In genomic region chr2:190838492-190838910, GRCh38 we compare ENCODE assay signal across 11 cellular contexts. TPM values are rescaled to one million over a fixed set of nuclear protein-coding genes. Genes with fewer than 3 reads are reported as not detected.
A peak's percentile ranks its signal among the peaks of the same experiment; 100 is the strongest.
DNase-seq lines count a peak whose midpoint lies in the region; ATAC-seq, FAIRE-seq and TF ChIP-seq lines count a peak whose summit lies in the region.
"Had no signal": no experiment of that assay in that cellular context is flagged by ENCODE, and none has a peak within 500 bp of the region (broad histone marks: within the 10 kb centered on the region; RNA-seq: fewer than 3 reads in every experiment).

No MANE protein-coding gene starts in this region.

- FAIRE-seq in urothelium cell line (lab: Jason Lieb, UNC): no peak

- H3K4me3 ChIP-seq in fibroblast of mammary gland (ENCODE audit: control insufficient read depth, low read depth, low read length): no peak overlapping the region

- no peak for TF ChIP-seq CTCF in fibroblast of mammary gland (conservative IDR thresholded peaks at IDR 0.05; ENCODE audit: control insufficient read depth, insufficient read depth, low read depth, low read length)

- peak; percentile 59 for ATAC-seq in SK-N-SH treated with all-trans-retinoic acid at 6 μM for 48 hours

- DNase-seq in stimulated activated CD4-positive, alpha-beta T cell treated with anti-CD3 and anti-CD28 coated beads, Interleukin-4, amount 100 ng/mL, for 24 hours: peak; percentile 31
- DNase-seq in stimulated activated CD4-positive, alpha-beta T cell treated with anti-CD3 and anti-CD28 coated beads, Interleukin-4, amount 100 ng/mL, for 1 hour: no peak
- DNase-seq in fibroblast of mammary gland (ENCODE audit: low read depth): peak; percentile 80
- peak; percentile 38 for DNase-seq in urothelium cell line (ENCODE audit: low spot score)
- DNase-seq in mesenteric fat pad (ENCODE audit: low spot score): no peak
- DNase-seq in NCI-H1092 (lab: John Stamatoyannopoulos, UW): no peak
- DNase-seq in foreskin melanocyte: no peak
- DNase-seq: CD4-positive, alpha-beta memory T cell; Karpas-422; retina had no signal

TF ChIP-seq in SK-N-SH treated with all-trans-retinoic acid at 6 μM for 48 hours, 23 proteins besides CTCF, POLR2A, EP300 and RAD21:
- TF ChIP-seq, protein P1, sequence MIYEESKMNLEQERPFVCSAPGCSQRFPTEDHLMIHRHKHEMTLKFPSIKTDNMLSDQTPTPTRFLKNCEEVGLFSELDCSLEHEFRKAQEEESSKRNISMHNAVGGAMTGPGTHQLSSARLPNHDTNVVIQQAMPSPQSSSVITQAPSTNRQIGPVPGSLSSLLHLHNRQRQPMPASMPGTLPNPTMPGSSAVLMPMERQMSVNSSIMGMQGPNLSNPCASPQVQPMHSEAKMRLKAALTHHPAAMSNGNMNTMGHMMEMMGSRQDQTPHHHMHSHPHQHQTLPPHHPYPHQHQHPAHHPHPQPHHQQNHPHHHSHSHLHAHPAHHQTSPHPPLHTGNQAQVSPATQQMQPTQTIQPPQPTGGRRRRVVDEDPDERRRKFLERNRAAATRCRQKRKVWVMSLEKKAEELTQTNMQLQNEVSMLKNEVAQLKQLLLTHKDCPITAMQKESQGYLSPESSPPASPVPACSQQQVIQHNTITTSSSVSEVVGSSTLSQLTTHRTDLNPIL (CRISPR knock-in tag; IDR thresholded peaks at IDR 0.05; ENCODE audit: low read depth): no peak
- TF ChIP-seq ZFP30 (CRISPR knock-in tag; IDR thresholded peaks at IDR 0.05): no peak
- TF ChIP-seq ZNF565 (CRISPR knock-in tag; conservative IDR thresholded peaks at IDR 0.05; ENCODE audit: low read depth): no peak
- TF ChIP-seq GLIS3 (CRISPR knock-in tag; IDR thresholded peaks at IDR 0.05): no peak
- TF ChIP-seq PATZ1 (CRISPR knock-in tag; IDR thresholded peaks at IDR 0.05; ENCODE audit: borderline replicate concordance): no peak
- TF ChIP-seq, protein P2, sequence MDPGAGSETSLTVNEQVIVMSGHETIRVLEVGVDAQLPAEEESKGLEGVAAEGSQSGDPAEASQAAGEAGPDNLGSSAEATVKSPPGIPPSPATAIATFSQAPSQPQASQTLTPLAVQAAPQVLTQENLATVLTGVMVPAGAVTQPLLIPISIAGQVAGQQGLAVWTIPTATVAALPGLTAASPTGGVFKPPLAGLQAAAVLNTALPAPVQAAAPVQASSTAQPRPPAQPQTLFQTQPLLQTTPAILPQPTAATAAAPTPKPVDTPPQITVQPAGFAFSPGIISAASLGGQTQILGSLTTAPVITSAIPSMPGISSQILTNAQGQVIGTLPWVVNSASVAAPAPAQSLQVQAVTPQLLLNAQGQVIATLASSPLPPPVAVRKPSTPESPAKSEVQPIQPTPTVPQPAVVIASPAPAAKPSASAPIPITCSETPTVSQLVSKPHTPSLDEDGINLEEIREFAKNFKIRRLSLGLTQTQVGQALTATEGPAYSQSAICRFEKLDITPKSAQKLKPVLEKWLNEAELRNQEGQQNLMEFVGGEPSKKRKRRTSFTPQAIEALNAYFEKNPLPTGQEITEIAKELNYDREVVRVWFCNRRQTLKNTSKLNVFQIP (CRISPR knock-in tag; IDR thresholded peaks at IDR 0.05; ENCODE audit: borderline replicate concordance, low read depth): no peak
- no peak for TF ChIP-seq PPARA (CRISPR knock-in tag; IDR thresholded peaks at IDR 0.05; ENCODE audit: borderline replicate concordance)
- no peak for TF ChIP-seq ESRRG (CRISPR knock-in tag; IDR thresholded peaks at IDR 0.05)
- no peak for TF ChIP-seq ZNF70 (CRISPR knock-in tag; IDR thresholded peaks at IDR 0.05)
- no peak for TF ChIP-seq ISL1 (CRISPR knock-in tag; IDR thresholded peaks at IDR 0.05)
- no peak for TF ChIP-seq ZNF8 (CRISPR knock-in tag; IDR thresholded peaks at IDR 0.05)
- no peak for TF ChIP-seq OSR1 (CRISPR knock-in tag; IDR thresholded peaks at IDR 0.05)
- TF ChIP-seq ZFP3 (CRISPR knock-in tag; IDR thresholded peaks at IDR 0.05): no peak
- TF ChIP-seq TCF4 (CRISPR knock-in tag; IDR thresholded peaks at IDR 0.05; ENCODE audit: borderline replicate concordance): no peak
- no peak for TF ChIP-seq CSRNP3 (CRISPR knock-in tag; IDR thresholded peaks at IDR 0.05)
- TF ChIP-seq TSHZ2 (CRISPR knock-in tag; IDR thresholded peaks at IDR 0.05): no peak

RNA-seq across cellular contexts. Expression of gene GLS, which starts 42.1 kb away (rescaled TPM):
- 116 TPM for total RNA-seq in mesenteric fat pad

Comparison
In these comparisons a context has a peak if more than half of its experiments do, and no peak if none do; other contexts are left out.
1. DNase-seq: peak in stimulated activated CD4-positive, alpha-beta T cell treated with anti-CD3 and anti-CD28 coated beads, Interleukin-4, amount 100 ng/mL, for 24 hours (single experiment), fibroblast of mammary gland (single experiment) and urothelium cell line (single experiment); none in stimulated activated CD4-positive, alpha-beta T cell treated with anti-CD3 and anti-CD28 coated beads, Interleukin-4, amount 100 ng/mL, for 1 hour (single experiment), mesenteric fat pad (single experiment), NCI-H1092 (single experiment) and foreskin melanocyte (single experiment).